8 cellular contexts compared by ENCODE assay signal in the genomic region with DNA sequence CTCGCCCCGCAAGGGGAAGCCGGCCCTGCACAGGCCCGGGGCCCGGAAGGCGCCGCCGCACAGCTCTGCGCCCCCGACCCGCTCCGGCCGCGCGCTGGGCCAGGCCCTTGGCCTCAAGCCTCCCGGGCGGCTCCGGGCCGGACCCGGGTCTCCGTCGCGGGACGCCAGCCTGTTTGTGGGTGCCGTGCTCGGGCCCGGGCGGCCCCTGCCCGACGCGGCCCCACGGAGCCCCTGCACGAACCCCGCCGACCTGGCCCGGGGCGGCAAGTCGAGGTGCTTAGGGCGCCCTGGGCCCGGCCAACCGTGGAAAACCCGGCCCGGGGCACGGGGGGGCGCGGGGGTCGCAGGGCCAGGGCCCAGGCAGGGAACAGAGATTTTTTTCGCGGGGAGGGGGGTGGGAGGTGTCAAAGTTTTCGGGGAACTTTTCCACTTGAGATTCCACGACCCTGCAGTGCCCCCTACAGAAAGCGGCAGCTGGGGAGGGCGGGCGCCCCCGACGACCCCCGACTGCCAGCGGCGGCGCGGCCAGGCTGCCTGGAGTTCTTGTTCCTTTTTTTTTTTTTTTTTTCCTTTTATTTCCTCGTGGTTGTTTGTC. TPM values are rescaled to one million over a fixed set of nuclear protein-coding genes. Genes with fewer than 3 reads are reported as not detected.
DNase-seq lines count a peak whose midpoint lies in the region; ATAC-seq, FAIRE-seq and TF ChIP-seq lines count a peak whose summit lies in the region.

No MANE protein-coding gene starts in this region.

- H3K27ac ChIP-seq in epithelial cell of prostate: peak overlapping the region; percentile 87

- peak overlapping the region; percentile 99 for H3K27ac Mint-ChIP-seq in activated CD4-positive, alpha-beta memory T cell treated with anti-CD3 and anti-CD28 coated beads, Interleukin-2, amount 10 ng/mL, durations not matched to agents 7 days and 5 days
- H3K27ac Mint-ChIP-seq in nephron: peak overlapping the region; percentile 95 to 99 (median 99)

- peaks cover 21% of the 10 kb centered on the region for H3K36me3 Mint-ChIP-seq in activated CD4-positive, alpha-beta memory T cell treated with anti-CD3 and anti-CD28 coated beads, Interleukin-2, amount 10 ng/mL, durations not matched to agents 7 days and 5 days (ENCODE audit: low read depth)
- H3K36me3 Mint-ChIP-seq in nephron (ENCODE audit: low read depth): no peaks in the 10 kb centered on the region

- ATAC-seq in HG03196 (IDR thresholded peaks at IDR 0.05; ENCODE audit: unreplicated experiment) (peak; percentile 14), GM19035 (IDR thresholded peaks at IDR 0.05; ENCODE audit: unreplicated experiment) (no peak)

- H3K27me3 Mint-ChIP-seq in activated CD4-positive, alpha-beta memory T cell treated with anti-CD3 and anti-CD28 coated beads, Interleukin-2, amount 10 ng/mL, durations not matched to agents 7 days and 5 days: no peaks in the 10 kb centered on the region
- H3K27me3 Mint-ChIP-seq in nephron (ENCODE audit: low read depth): no peaks in the 10 kb centered on the region

- CTCF ChIA-PET in activated CD4-positive, alpha-beta memory T cell treated with anti-CD3 and anti-CD28 coated beads, Interleukin-2, amount 10 ng/mL, durations not matched to agents 7 days and 5 days (lab: Charles Lee): interaction anchor here (0.5 to 3.5 kb wide), 18 partner anchors 10 to 806 kb away, joined by 3 to 37 read pairs (median 4); no protein-coding TSS in a partner anchor

- peak; percentile 69 for DNase-seq in GM12892 (ENCODE audit: insufficient read length)
- peak; percentile 47 for DNase-seq in activated CD4-positive, alpha-beta memory T cell treated with anti-CD3 and anti-CD28 coated beads, Interleukin-2, amount 10 ng/mL, durations not matched to agents 7 days and 5 days
- DNase-seq in epithelial cell of prostate (ENCODE audit: low read depth, low spot score): no peak
- DNase-seq in DMS 273 (lab: John Stamatoyannopoulos, UW; ENCODE audit: unreplicated experiment): no peak
- DNase-seq in NK-92 (lab: John Stamatoyannopoulos, UW; ENCODE audit: unreplicated experiment): no peak

- H3K9me3 Mint-ChIP-seq in activated CD4-positive, alpha-beta memory T cell treated with anti-CD3 and anti-CD28 coated beads, Interleukin-2, amount 10 ng/mL, durations not matched to agents 7 days and 5 days: no peaks in the 10 kb centered on the region
- H3K9me3 Mint-ChIP-seq in nephron: no peaks in the 10 kb centered on the region

- H3K4me3 Mint-ChIP-seq in activated CD4-positive, alpha-beta memory T cell treated with anti-CD3 and anti-CD28 coated beads, Interleukin-2, amount 10 ng/mL, durations not matched to agents 7 days and 5 days: peak overlapping the region; percentile 98
- peak overlapping the region; percentile 98 to 100 (median 99) for H3K4me3 Mint-ChIP-seq in nephron

- FAIRE-seq in GM12892 (lab: Jason Lieb, UNC): no peak

- POLR2A ChIA-PET in activated CD4-positive, alpha-beta memory T cell treated with anti-CD3 and anti-CD28 coated beads, Interleukin-2, amount 10 ng/mL, durations not matched to agents 7 days and 5 days (lab: Charles Lee): interaction anchor here (0.6 to 5.0 kb wide), 28 partner anchors 8 to 1030 kb away, joined by 3 to 121 read pairs (median 6); partner anchors contain the start of genes ATP5F1E, GNAS, GNAS-AS1 and NELFCD

- no peak; the same call in 1 of the 2 replicates for TF ChIP-seq POLR2A in GM12892 (IDR thresholded peaks at IDR 0.05; ENCODE audit: low read depth, low read length)

- no peak for TF ChIP-seq CTCF in nephron (IDR thresholded peaks at IDR 0.05; ENCODE audit: unreplicated experiment in 3 of 3)

- H3K4me1 Mint-ChIP-seq in activated CD4-positive, alpha-beta memory T cell treated with anti-CD3 and anti-CD28 coated beads, Interleukin-2, amount 10 ng/mL, durations not matched to agents 7 days and 5 days: peaks cover 13% of the 10 kb centered on the region
- H3K4me1 Mint-ChIP-seq in nephron: peaks cover 41% of the 10 kb centered on the region

RNA-seq across cellular contexts. Expression of gene STX16, which starts 0.8 kb away (rescaled TPM):
- 61.5 TPM for polyA plus RNA-seq in GM12892 (2012; ENCODE audit: missing spikeins)
- total RNA-seq in activated CD4-positive, alpha-beta memory T cell treated with anti-CD3 and anti-CD28 coated beads, Interleukin-2, amount 10 ng/mL, durations not matched to agents 7 days and 5 days: 100 to 1,000 TPM; 152 to 153 TPM

RNA-seq across cellular contexts. Expression of gene NPEPL1, which starts 42.3 kb away (rescaled TPM):
- polyA plus RNA-seq in GM12892 (2012; ENCODE audit: missing spikeins): 16.0 TPM
- 10 to 100 TPM; 29.1 to 30.7 TPM for total RNA-seq in activated CD4-positive, alpha-beta memory T cell treated with anti-CD3 and anti-CD28 coated beads, Interleukin-2, amount 10 ng/mL, durations not matched to agents 7 days and 5 days

Comparison
In these comparisons a context has a peak if more than half of its experiments do, and no peak if none do; other contexts are left out.
1. DNase-seq: peak in GM12892 (single experiment) and activated CD4-positive, alpha-beta memory T cell treated with anti-CD3 and anti-CD28 coated beads, Interleukin-2, amount 10 ng/mL, durations not matched to agents 7 days and 5 days (single experiment); none in epithelial cell of prostate (single experiment), DMS 273 (single experiment) and NK-92 (single experiment).